Comparison of ENCODE assay signal across 14 cellular contexts in the genomic region with DNA sequence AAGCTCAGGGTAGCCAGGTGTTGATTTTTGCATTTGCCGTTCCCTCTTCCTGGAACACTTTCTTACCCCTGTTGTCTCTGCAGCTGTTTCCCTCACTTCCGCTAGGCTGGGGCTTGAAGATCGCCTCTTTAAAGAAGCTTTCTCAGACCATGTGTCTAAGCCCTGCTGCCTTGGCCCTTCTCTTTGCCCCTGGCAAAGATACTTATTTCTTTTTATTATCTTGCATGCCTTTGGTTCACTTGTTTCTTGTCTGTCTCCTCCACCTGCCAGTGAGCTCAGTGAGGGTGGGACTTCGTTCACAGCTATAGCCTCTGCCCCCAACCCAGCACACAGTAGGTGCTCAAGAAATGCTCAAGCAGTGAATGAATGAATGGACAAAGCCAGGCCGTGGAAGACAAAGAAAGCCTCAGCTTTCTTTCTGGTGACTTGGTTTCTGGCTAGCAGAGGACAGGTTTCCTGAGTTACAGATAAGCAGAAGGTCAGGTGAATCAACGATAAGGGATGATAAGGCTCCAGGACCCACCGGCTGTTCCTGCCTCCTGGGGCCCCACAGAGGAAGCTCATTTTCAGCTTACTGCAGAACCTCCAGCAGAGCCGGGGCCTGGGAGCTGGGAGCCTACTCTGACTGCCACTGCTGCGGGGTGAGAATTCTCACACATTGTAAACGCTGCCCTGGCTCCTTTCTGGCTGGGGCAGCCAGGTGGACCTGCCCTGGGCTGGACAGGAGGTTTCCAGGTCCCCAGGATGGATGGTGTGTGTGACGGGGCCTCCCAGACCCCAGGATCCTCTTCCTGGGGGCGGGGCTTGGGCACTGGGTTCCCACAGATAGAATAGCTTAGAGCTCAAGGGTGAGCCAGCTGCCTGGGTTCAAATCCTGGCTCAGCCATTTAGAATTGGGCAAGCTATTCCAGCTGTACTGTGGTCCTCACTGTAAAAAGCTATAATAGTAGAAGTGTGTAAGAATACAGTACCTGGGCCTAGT. TPM values are rescaled to one million over a fixed set of nuclear protein-coding genes. Genes with fewer than 3 reads are reported as not detected.
DNase-seq lines count a peak whose midpoint lies in the region; ATAC-seq and TF ChIP-seq lines count a peak whose summit lies in the region.
"Had no signal": no experiment of that assay in that cellular context is flagged by ENCODE, and none has a peak within 500 bp of the region (broad histone marks: within the 10 kb centered on the region; RNA-seq: fewer than 3 reads in every experiment).

No MANE protein-coding gene starts in this region.

- TF ChIP-seq EP300 in esophagus muscularis mucosa (IDR thresholded peaks at IDR 0.05) = no peak

- H3K9me3 Mint-ChIP-seq in activated T-cell treated with anti-CD3 and anti-CD28 coated beads, Interleukin-2, amount 50 U/mL, for 4 hours = no peaks in the 10 kb centered on the region
- H3K9me3 Mint-ChIP-seq: activated naive CD4-positive, alpha-beta T cell treated with anti-CD3 and anti-CD28 coated beads, Interleukin-2, amount 50 U/mL, for 24 hours had no signal

- BruUV-seq in OCI-LY7 (replicated peaks; lab: Mats Ljungman, UMichigan) = no TSS peak

- H3K9me3 ChIP-seq in OCI-LY7 (ENCODE audit: low read length) = no peaks in the 10 kb centered on the region
- no peaks in the 10 kb centered on the region for H3K9me3 ChIP-seq in hepatocyte (ENCODE audit: low read depth)
- H3K9me3 ChIP-seq in left lung = no peaks in the 10 kb centered on the region
- no peaks in the 10 kb centered on the region for H3K9me3 ChIP-seq in esophagus muscularis mucosa

- H3K4me1 Mint-ChIP-seq in activated T-cell treated with anti-CD3 and anti-CD28 coated beads, Interleukin-2, amount 50 U/mL, for 4 hours (ENCODE audit: low read depth) = peaks cover 4% of the 10 kb centered on the region

- H3K4me3 ChIP-seq in OCI-LY7 (ENCODE audit: low read depth, low read length, poor library complexity, severe bottlenecking) (peak overlapping the region; percentile 35), hepatocyte (no peak overlapping the region), left lung (no peak overlapping the region), esophagus muscularis mucosa (no peak overlapping the region)

- no peaks in the 10 kb centered on the region for H3K27me3 ChIP-seq in hepatocyte
- peaks cover 0 to 21% of the 10 kb centered on the region in 2 donors for H3K27me3 ChIP-seq in left lung
- peaks cover 0 to 33% (median 0%) of the 10 kb centered on the region in 4 donors for H3K27me3 ChIP-seq in esophagus muscularis mucosa

- no peak for TF ChIP-seq POLR2A in esophagus muscularis mucosa (IDR thresholded peaks at IDR 0.05; ENCODE audit: low read depth)

- POLR2A ChIA-PET in OCI-LY7 (lab: Charles Lee) = interaction anchor here (0.5 to 2.2 kb wide), 14 partner anchors 9 to 402 kb away, joined by 3 to 16 read pairs (median 4); no protein-coding TSS in a partner anchor

- H4K20me1 ChIP-seq in OCI-LY7 (ENCODE audit: insufficient read depth, low read length) = no peaks in the 10 kb centered on the region
- no peaks in the 10 kb centered on the region for H4K20me1 ChIP-seq in hepatocyte (ENCODE audit: insufficient read depth, poor library complexity, severe bottlenecking)

- H3K79me2 ChIP-seq in OCI-LY7 (ENCODE audit: insufficient read depth, low read depth, low read length) = no peaks in the 10 kb centered on the region
- no peaks in the 10 kb centered on the region for H3K79me2 ChIP-seq in hepatocyte

- peaks cover 16% of the 10 kb centered on the region for H3K27me3 Mint-ChIP-seq in activated T-cell treated with anti-CD3 and anti-CD28 coated beads, Interleukin-2, amount 50 U/mL, for 4 hours (ENCODE audit: low read depth)

- CTCF ChIA-PET in OCI-LY7 (lab: Charles Lee; ENCODE audit: unreplicated experiment) = interaction anchor here (0.5 to 1.1 kb wide), 4 partner anchors 15 to 36 kb away, joined by 3 to 7 read pairs (median 4); no protein-coding TSS in a partner anchor

- no peak for TF ChIP-seq CTCF in OCI-LY7 (conservative IDR thresholded peaks at IDR 0.05; ENCODE audit: low read length)
- no peak for TF ChIP-seq CTCF in hepatocyte (IDR thresholded peaks at IDR 0.05; ENCODE audit: poor library complexity)
- no peak for TF ChIP-seq CTCF in left lung (IDR thresholded peaks at IDR 0.05)
- no peak for TF ChIP-seq CTCF in esophagus muscularis mucosa (IDR thresholded peaks at IDR 0.05)

- H3K36me3 Mint-ChIP-seq in activated T-cell treated with anti-CD3 and anti-CD28 coated beads, Interleukin-2, amount 50 U/mL, for 4 hours (ENCODE audit: insufficient read depth) = no peaks in the 10 kb centered on the region
- H3K36me3 Mint-ChIP-seq: activated naive CD4-positive, alpha-beta T cell treated with anti-CD3 and anti-CD28 coated beads, Interleukin-2, amount 50 U/mL, for 24 hours had no signal

- H3K4me1 ChIP-seq in OCI-LY7 (ENCODE audit: insufficient read depth, low read length, poor library complexity, severe bottlenecking) = peaks cover 33% of the 10 kb centered on the region
- H3K4me1 ChIP-seq in hepatocyte (ENCODE audit: insufficient read depth) = peaks cover 56% of the 10 kb centered on the region
- peaks cover 5 to 14% of the 10 kb centered on the region in 2 donors for H3K4me1 ChIP-seq in left lung
- H3K4me1 ChIP-seq in esophagus muscularis mucosa = peaks cover 0 to 15% (median 10%) of the 10 kb centered on the region in 4 donors

- no peak overlapping the region for H3K4me3 Mint-ChIP-seq in activated T-cell treated with anti-CD3 and anti-CD28 coated beads, Interleukin-2, amount 50 U/mL, for 4 hours
- H3K4me3 Mint-ChIP-seq: activated naive CD4-positive, alpha-beta T cell treated with anti-CD3 and anti-CD28 coated beads, Interleukin-2, amount 50 U/mL, for 24 hours had no signal

- no peaks in the 10 kb centered on the region for H3K36me3 ChIP-seq in OCI-LY7 (ENCODE audit: insufficient read depth, low read length)
- no peaks in the 10 kb centered on the region for H3K36me3 ChIP-seq in hepatocyte (replicated peaks; ENCODE audit: insufficient read depth, low read depth)
- no peaks in the 10 kb centered on the region for H3K36me3 ChIP-seq in left lung
- no peaks in the 10 kb centered on the region for H3K36me3 ChIP-seq in esophagus muscularis mucosa

- DNase-seq in CMK (ENCODE audit: low read depth) (peak; percentile 55), OCI-LY7 (ENCODE audit: low spot score) (peak; percentile 94), hepatocyte (ENCODE audit: low spot score) (peak; percentile 72), left lung (no peak), esophagus muscularis mucosa (ENCODE audit: extremely low spot score) (no peak)
- no peak for DNase-seq in activated T-cell treated with anti-CD3 and anti-CD28 coated beads, Interleukin-2, amount 50 U/mL, for 4 hours
- DNase-seq: activated CD4-positive, alpha-beta T cell treated with anti-CD3 and anti-CD28 coated beads for 4 hours; NCI-H446; SHP77; stimulated activated CD4-positive, alpha-beta T cell treated with anti-CD3 and anti-CD28 coated beads, Interleukin-4, amount 100 ng/mL, for 4 hours had no signal

- intact Hi-C loops in OCI-LY7 (cut with micrococcal nuclease; ENCODE audit: unreplicated experiment) (loop anchor here (2.0 kb wide), 1 partner anchor 30 kb away; the partner anchor contains the start of gene SNAI1), left lung (cut with DNase I) (no loop called here), esophagus muscularis mucosa (cut with DNase I) (no loop called here)

- WGBS in hepatocyte (ENCODE audit: low lambda C conversion rate, missing lambda C conversion rate) = 40% methylated on average over 12 of the region's 12 CpGs
- 81% methylated on average over 11 of the region's 12 CpGs for WGBS in esophagus muscularis mucosa

- ATAC-seq in GM21619 (IDR thresholded peaks at IDR 0.05; ENCODE audit: unreplicated experiment) = peak; percentile 45
- no peak for ATAC-seq in HG03565 (IDR thresholded peaks at IDR 0.05; ENCODE audit: unreplicated experiment)
- no peak for ATAC-seq in left lung
- ATAC-seq in activated T-cell treated with anti-CD3 and anti-CD28 coated beads, Interleukin-2, amount 50 U/mL, for 4 hours = no peak

- H2AFZ ChIP-seq in OCI-LY7 (ENCODE audit: low read length) (peak overlapping the region; percentile 58), hepatocyte (no peak overlapping the region)

- H3K9me2 ChIP-seq in OCI-LY7 (ENCODE audit: insufficient read depth, low read length) (no peaks in the 10 kb centered on the region), hepatocyte (replicated peaks; ENCODE audit: insufficient read depth) (no peaks in the 10 kb centered on the region)

- peak overlapping the region; percentile 75 for H3K4me2 ChIP-seq in OCI-LY7 (ENCODE audit: low read length)
- H3K4me2 ChIP-seq in hepatocyte = peak overlapping the region; percentile 10

- peak overlapping the region; percentile 96 for H3K27ac ChIP-seq in OCI-LY7 (ENCODE audit: low read depth, low read length, poor library complexity, severe bottlenecking)
- peak overlapping the region; percentile 71 for H3K27ac ChIP-seq in hepatocyte
- no peak overlapping the region for H3K27ac ChIP-seq in left lung
- H3K27ac ChIP-seq in esophagus muscularis mucosa (replicated peaks in 1 of 4) = no peak overlapping the region

RNA-seq across cellular contexts. Expression of gene SNAI1, which starts 29.8 kb away (rescaled TPM):
- 1.0 and 3.6 TPM in 2 replicates for total RNA-seq in OCI-LY7 (2014; rRNA removed; shearing (Covaris generic))
- 1.6 and 1.8 TPM in 2 replicates for total RNA-seq in OCI-LY7 (2022)
- 2.9 and 3.0 TPM in 2 replicates for total RNA-seq in hepatocyte
- polyA plus RNA-seq in hepatocyte = 8.4 and 9.8 TPM in 2 replicates
- total RNA-seq in left lung = 1 to 10 TPM; 2.8 to 4.1 TPM
- 1 to 10 TPM in 3 of 4 donors, under 1 TPM in 1; 0.83 to 5.3 (median 3.0) TPM for total RNA-seq in esophagus muscularis mucosa
- 1 to 10 TPM; 1.1 to 1.8 (median 1.3) TPM for total RNA-seq in activated T-cell treated with anti-CD3 and anti-CD28 coated beads, Interleukin-2, amount 50 U/mL, for 4 hours
- total RNA-seq: temporal lobe had no signal

Comparison
In these comparisons a context has a peak if more than half of its experiments do, and no peak if none do; other contexts are left out.
1. DNase-seq: peak in CMK (single experiment), OCI-LY7 (single experiment) and hepatocyte (single experiment); none in left lung (0 of 2), esophagus muscularis mucosa (single experiment) and activated T-cell treated with anti-CD3 and anti-CD28 coated beads, Interleukin-2, amount 50 U/mL, for 4 hours (single experiment).
2. H3K27ac ChIP-seq: peak in OCI-LY7 (single experiment) and hepatocyte (single experiment); none in left lung (0 of 2) and esophagus muscularis mucosa (0 of 4).